ENCODE assay signal across 8 cellular contexts in genomic region chr4:87017580-87018061, GRCh38.
DNase-seq lines count a peak whose midpoint lies in the region; FAIRE-seq and TF ChIP-seq lines count a peak whose summit lies in the region.

No MANE protein-coding gene starts in this region.

- DNase-seq in EH (ENCODE audit: low read depth) (peak; percentile 92), OCI-M1 (lab: John Stamatoyannopoulos, UW) (peak; percentile 93), endothelial cell of umbilical vein (ENCODE audit: low read depth, low spot score) (no peak), trophoblast cell (peak; percentile 34 to 77), A673 (ENCODE audit: low spot score) (no peak), cerebellar cortex (ENCODE audit: low spot score) (no peak), cortex of kidney (lab: John Stamatoyannopoulos, UW) (no peak), glutamatergic neuron (no peak)

- H4K20me1 ChIP-seq in endothelial cell of umbilical vein (replicated peaks; ENCODE audit: control insufficient read depth, extremely low read depth, insufficient read depth, low read length) = no peaks in the 10 kb centered on the region

- no peak overlapping the region for H3K4me2 ChIP-seq in endothelial cell of umbilical vein (ENCODE audit: insufficient read depth, low read length)
- H3K4me2 ChIP-seq in trophoblast cell (ENCODE audit: low read length) = no peak overlapping the region

- no peak overlapping the region for H3K27ac Mint-ChIP-seq in glutamatergic neuron (ENCODE audit: unreplicated experiment)

- H2BK120ac ChIP-seq in trophoblast cell (ENCODE audit: insufficient read depth, low read length, poor library complexity) = no peak overlapping the region

- no peaks in the 10 kb centered on the region for H3K27me3 Mint-ChIP-seq in glutamatergic neuron (ENCODE audit: unreplicated experiment)

- POLR2A ChIA-PET in endothelial cell of umbilical vein (lab: Charles Lee) = interaction anchor here (1.5 kb wide), 1 partner anchor 15 kb away, joined by 3 read pairs; no protein-coding TSS in a partner anchor
- POLR2A ChIA-PET in A673 (lab: Charles Lee; ENCODE audit: low non-redundant PET) = no interaction called here

- BruUV-seq in endothelial cell of umbilical vein (replicated peaks; lab: Mats Ljungman, UMichigan) = no TSS peak
- BruUV-seq in A673 (replicated peaks; lab: Mats Ljungman, UMichigan) = no TSS peak

- H3K36me3 ChIP-seq in endothelial cell of umbilical vein (ENCODE audit: control insufficient read depth in 2 of 2, extremely low read depth in 1 of 2, insufficient read depth in 2 of 2, low read length in 2 of 2) (no peaks in the 10 kb centered on the region), trophoblast cell (ENCODE audit: control insufficient read depth in 1 of 2, insufficient read depth in 2 of 2, low read length in 2 of 2) (no peaks in the 10 kb centered on the region), A673 (ENCODE audit: insufficient read depth, low read length, poor library complexity, severe bottlenecking) (no peaks in the 10 kb centered on the region)

- H4K91ac ChIP-seq in trophoblast cell (ENCODE audit: low read depth, low read length) = no peak overlapping the region

- H3K9me1 ChIP-seq in endothelial cell of umbilical vein (replicated peaks; ENCODE audit: control insufficient read depth, extremely low read depth, insufficient read depth, low read length) = peaks cover 3% of the 10 kb centered on the region

- peaks cover 2% of the 10 kb centered on the region for H3K4me1 Mint-ChIP-seq in glutamatergic neuron (ENCODE audit: low read depth, unreplicated experiment)

- H3K23ac ChIP-seq in trophoblast cell (ENCODE audit: low read length) = no peak overlapping the region

- H3K4me1 ChIP-seq in endothelial cell of umbilical vein (ENCODE audit: control insufficient read depth, extremely low read depth, insufficient read depth, low read length) = peaks cover 28% of the 10 kb centered on the region
- H3K4me1 ChIP-seq in trophoblast cell (ENCODE audit: control insufficient read depth in 1 of 2, insufficient read depth in 2 of 2, low read length in 2 of 2) = peaks cover 0 to 3% of the 10 kb centered on the region in 2 experiments
- H3K4me1 ChIP-seq in A673 (ENCODE audit: insufficient read depth, low read length, poor library complexity, severe bottlenecking) = peaks cover 58% of the 10 kb centered on the region

- H2BK12ac ChIP-seq in trophoblast cell (ENCODE audit: low read length) = no peak overlapping the region

- H3K4me3 Mint-ChIP-seq in glutamatergic neuron (ENCODE audit: unreplicated experiment) = no peak overlapping the region

- H2BK5ac ChIP-seq in trophoblast cell (ENCODE audit: low read depth, low read length, poor library complexity) = no peak overlapping the region

- no peaks in the 10 kb centered on the region for H3K9me3 Mint-ChIP-seq in glutamatergic neuron (ENCODE audit: unreplicated experiment)

- H3K9ac ChIP-seq in endothelial cell of umbilical vein (replicated peaks; ENCODE audit: extremely low read depth, insufficient read depth, low read length) = no peak overlapping the region
- H3K9ac ChIP-seq in trophoblast cell (ENCODE audit: low read length) = no peak overlapping the region

- H3K4me3 ChIP-seq in endothelial cell of umbilical vein (replicated peaks in 1 of 3; ENCODE audit: insufficient read depth in 1 of 3, low read depth in 1 of 3, low read length in 3 of 3) (no peak overlapping the region), trophoblast cell (ENCODE audit: low read depth, low read length) (no peak overlapping the region), A673 (ENCODE audit: low read depth, low read length, poor library complexity, severe bottlenecking) (no peak overlapping the region)

- dilution Hi-C loops in endothelial cell of umbilical vein (cut with MboI; ENCODE audit: extremely low pct_ligation_motif_present, low sequenced_read_pairs) = no loop called here

- intact Hi-C loops in endothelial cell of umbilical vein (cut with micrococcal nuclease) (no loop called here), A673 (cut with micrococcal nuclease; ENCODE audit: unreplicated experiment) (no loop called here)

- H4K12ac ChIP-seq in trophoblast cell (ENCODE audit: low read depth, low read length) = no peak overlapping the region

- FAIRE-seq in endothelial cell of umbilical vein (lab: Jason Lieb, UNC) = no peak

- no peak for TF ChIP-seq CTCF in endothelial cell of umbilical vein (IDR thresholded peaks at IDR 0.05; ENCODE audit: extremely low read depth in 1 of 2, insufficient read depth in 1 of 2, low read depth in 1 of 2, low read length in 2 of 2)
- no peak for TF ChIP-seq CTCF in A673 (conservative IDR thresholded peaks at IDR 0.05; ENCODE audit: low read depth, low read length)
- TF ChIP-seq CTCF in glutamatergic neuron (IDR thresholded peaks at IDR 0.05; ENCODE audit: partially characterized antibody, unreplicated experiment) = no peak

- H2AK5ac ChIP-seq in trophoblast cell (ENCODE audit: low read length) = no peak overlapping the region

- H3K79me2 ChIP-seq in endothelial cell of umbilical vein (ENCODE audit: control insufficient read depth, insufficient read depth, low read length) = peaks cover 84% of the 10 kb centered on the region
- H3K79me2 ChIP-seq in trophoblast cell (ENCODE audit: control insufficient read depth, insufficient read depth, low read length, poor library complexity) = no peaks in the 10 kb centered on the region

- no peak overlapping the region for H4K8ac ChIP-seq in trophoblast cell (ENCODE audit: low read depth, low read length)

- H3K27ac ChIP-seq in endothelial cell of umbilical vein (ENCODE audit: insufficient read depth, low read depth, low read length) (no peak overlapping the region), trophoblast cell (ENCODE audit: low read depth, low read length) (no peak overlapping the region), A673 (ENCODE audit: low read depth, low read length, poor library complexity, severe bottlenecking) (no peak overlapping the region)

- H3K27me3 ChIP-seq in endothelial cell of umbilical vein (ENCODE audit: control insufficient read depth in 2 of 2, insufficient read depth in 2 of 2, low read length in 2 of 2) (no peaks in the 10 kb centered on the region), trophoblast cell (ENCODE audit: insufficient read depth, low read length) (no peaks in the 10 kb centered on the region), A673 (replicated peaks; ENCODE audit: insufficient read depth, low read depth, low read length, poor library complexity) (no peaks in the 10 kb centered on the region)

- H3K4ac ChIP-seq in trophoblast cell (ENCODE audit: low read depth, low read length) = no peak overlapping the region

- TF ChIP-seq POLR2A in endothelial cell of umbilical vein (IDR thresholded peaks at IDR 0.05; ENCODE audit: low read depth, low read length) = no peak

- WGBS in trophoblast cell (ENCODE audit: extremely low coverage, insufficient coverage, insufficient read length) = no CpG with 5 or more reads among the region's 8 CpGs

- no peaks in the 10 kb centered on the region for H3K79me1 ChIP-seq in trophoblast cell (ENCODE audit: low read length)

- H3K9me3 ChIP-seq in endothelial cell of umbilical vein (replicated peaks; ENCODE audit: control insufficient read depth, insufficient read depth, low read length) = no peaks in the 10 kb centered on the region
- no peaks in the 10 kb centered on the region for H3K9me3 ChIP-seq in trophoblast cell (ENCODE audit: insufficient read depth, low read depth, low read length)
- H3K9me3 ChIP-seq in A673 (ENCODE audit: low read depth, low read length, poor library complexity, severe bottlenecking) = no peaks in the 10 kb centered on the region

- no peak overlapping the region for H3K14ac ChIP-seq in trophoblast cell (ENCODE audit: low read length)

- H3K36me3 Mint-ChIP-seq in glutamatergic neuron (ENCODE audit: unreplicated experiment) = no peaks in the 10 kb centered on the region

- no peak overlapping the region for H3K18ac ChIP-seq in trophoblast cell (ENCODE audit: low read length)

- no peak overlapping the region for H2AFZ ChIP-seq in endothelial cell of umbilical vein (ENCODE audit: low read depth, low read length)
- no peak overlapping the region for H2AFZ ChIP-seq in trophoblast cell (ENCODE audit: insufficient read depth, low read length, poor library complexity)

- CTCF ChIA-PET in endothelial cell of umbilical vein (lab: Charles Lee) = interaction anchor here (0.7 to 1.4 kb wide), 6 partner anchors 9 to 96 kb away, joined by 3 to 5 read pairs (median 3); no protein-coding TSS in a partner anchor
- CTCF ChIA-PET in A673 (lab: Charles Lee) = no interaction called here

TF ChIP-seq in endothelial cell of umbilical vein, 7 proteins besides CTCF, POLR2A, EP300 and RAD21:
- peak; percentile 6 for TF ChIP-seq FOS (IDR thresholded peaks at IDR 0.05; ENCODE audit: borderline replicate concordance, insufficient read depth, low read length)
- TF ChIP-seq MAX (IDR thresholded peaks at IDR 0.05; ENCODE audit: insufficient read depth, insufficient read length) = no peak

Comparison
In these comparisons a context has a peak if more than half of its experiments do, and no peak if none do; other contexts are left out.
1. DNase-seq: peak in EH (single experiment), OCI-M1 (single experiment) and trophoblast cell (2 of 2); none in endothelial cell of umbilical vein (single experiment), A673 (single experiment), cerebellar cortex (single experiment), cortex of kidney (single experiment) and glutamatergic neuron (single experiment).